In genomic region chr21:36145259-36145658, GRCh38 we compare ENCODE assay signal across 17 cellular contexts.
"Had no signal": no experiment of that assay in that cellular context is flagged by ENCODE, and none has a peak within 500 bp of the region (broad histone marks: within the 10 kb centered on the region; RNA-seq: fewer than 3 reads in every experiment).

No MANE protein-coding gene starts in this region.

- H3K4me3 ChIP-seq: colonic mucosa, left lung, thyroid gland, uterus had no signal

- H3K27me3 ChIP-seq: colonic mucosa, left lung, thyroid gland, uterus had no signal

- H3K9me3 Mint-ChIP-seq: stimulated activated effector memory CD8-positive, alpha-beta T cell treated with anti-CD3 and anti-CD28 coated beads, Interleukin-12 subunit alpha, Interleukin-12 subunit beta, amount 100 ng/mL, for 72 hours; WTC11 had no signal

- H3K27ac Mint-ChIP-seq: WTC11 had no signal

- ATAC-seq: left lung; stimulated activated effector memory CD8-positive, alpha-beta T cell treated with anti-CD3 and anti-CD28 coated beads, Interleukin-12 subunit alpha, Interleukin-12 subunit beta, amount 100 ng/mL, for 72 hours; WTC11 had no signal

- H2AFZ ChIP-seq: parathyroid adenoma had no signal

- H3K36me3 ChIP-seq: colonic mucosa, left lung, thyroid gland, uterus had no signal

- H3K9me3 ChIP-seq: colonic mucosa, left lung, thyroid gland, uterus had no signal

- H3K36me3 Mint-ChIP-seq: WTC11 had no signal

- DNase-seq: activated CD4-positive, alpha-beta T cell treated with anti-CD3 and anti-CD28 coated beads, Interleukin-2, amount 50 U/mL, for 4 hours; activated naive CD4-positive, alpha-beta T cell; colonic mucosa; foreskin fibroblast; glutamatergic neuron; hypothalamus; kidney; left lung; mammary epithelial cell; retina; stimulated activated CD4-positive, alpha-beta T cell treated with anti-CD3 and anti-CD28 coated beads, Interleukin-12 subunit alpha, Interleukin-12 subunit beta, amount 100 ng/mL, for 4 hours; stimulated activated CD4-positive, alpha-beta T cell treated with anti-CD3 and anti-CD28 coated beads, Interleukin-2, amount 100 ng/mL, for 24 hours; thyroid gland; uterus had no signal

- H3K27ac ChIP-seq: colonic mucosa, left lung, parathyroid adenoma, thyroid gland, uterus had no signal

- H3K4me3 Mint-ChIP-seq: stimulated activated effector memory CD8-positive, alpha-beta T cell treated with anti-CD3 and anti-CD28 coated beads, Interleukin-12 subunit alpha, Interleukin-12 subunit beta, amount 100 ng/mL, for 72 hours; WTC11 had no signal

- H3K4me1 ChIP-seq: parathyroid adenoma had no signal

- H3K9ac ChIP-seq: parathyroid adenoma had no signal

- H3K79me2 ChIP-seq: parathyroid adenoma had no signal
